Comparison of ENCODE assay signal across 8 cellular contexts in genomic region chr15:67091073-67091965, GRCh38. TPM values are rescaled to one million over a fixed set of nuclear protein-coding genes. Genes with fewer than 3 reads are reported as not detected.
DNase-seq lines count a peak whose midpoint lies in the region; ATAC-seq and TF ChIP-seq lines count a peak whose summit lies in the region.

No MANE protein-coding gene starts in this region.

- H3K9me3 ChIP-seq in tibial nerve, result no peaks in the 10 kb centered on the region

- H3K27ac Mint-ChIP-seq in Calu3 (ENCODE audit: unreplicated experiment) (peak overlapping the region; percentile 82), nephron progenitor cell (peak overlapping the region; percentile 79)

- intact Hi-C loops in Calu3 (cut with micrococcal nuclease; ENCODE audit: unreplicated experiment), result loop anchor here (2.0 kb wide), 2 partner anchors 13 to 23 kb away; no protein-coding TSS in a partner anchor

- DNase-seq in Calu3 (peak; percentile 90), KG1 (lab: John Stamatoyannopoulos, UW) (peak; percentile 90), nephron progenitor cell (no peak), NCI-H2029 (lab: John Stamatoyannopoulos, UW) (no peak), tibial nerve (ENCODE audit: low spot score in 2 of 2) (no peak)
- peak; percentile 24 to 47 (median 38) for DNase-seq in activated CD4-positive, CD25-positive, alpha-beta regulatory T cell (lab: John Stamatoyannopoulos, UW)
- peak; percentile 63 for DNase-seq in effector CD4-positive, alpha-beta T cell

- peak overlapping the region in 2 of 4 donors; percentile 27 to 53 for H3K27ac ChIP-seq in tibial nerve

- ATAC-seq in GM21619 (IDR thresholded peaks at IDR 0.05; ENCODE audit: unreplicated experiment), result peak; percentile 73

- H3K9me3 Mint-ChIP-seq in Calu3 (ENCODE audit: low read depth, unreplicated experiment), result no peaks in the 10 kb centered on the region
- H3K9me3 Mint-ChIP-seq in nephron progenitor cell, result no peaks in the 10 kb centered on the region

- no peak for TF ChIP-seq POLR2A in tibial nerve (IDR thresholded peaks at IDR 0.05)

- TF ChIP-seq CTCF in Calu3 (IDR thresholded peaks at IDR 0.05; ENCODE audit: unreplicated experiment) (no peak), nephron progenitor cell (IDR thresholded peaks at IDR 0.05) (no peak), tibial nerve (IDR thresholded peaks at IDR 0.05) (no peak)

- H3K4me1 ChIP-seq in tibial nerve, result peaks cover 0 to 76% (median 44%) of the 10 kb centered on the region in 4 donors

- no peaks in the 10 kb centered on the region for H3K27me3 ChIP-seq in tibial nerve

- 77% methylated on average over 14 of the region's 14 CpGs for WGBS in tibial nerve, 2 donors

- H3K4me3 Mint-ChIP-seq in Calu3 (ENCODE audit: low read depth, unreplicated experiment) (peak overlapping the region; percentile 41), nephron progenitor cell (peak overlapping the region; percentile 48)

- H3K36me3 Mint-ChIP-seq in Calu3 (ENCODE audit: insufficient read depth, unreplicated experiment) (peaks cover 59% of the 10 kb centered on the region), nephron progenitor cell (ENCODE audit: low read depth) (peaks cover 20% of the 10 kb centered on the region)

- CTCF ChIA-PET in Calu3 (lab: Charles Lee), result interaction anchor here (0.6 to 1.2 kb wide), 4 partner anchors 16 to 727 kb away, joined by 3 to 4 read pairs (median 3); no protein-coding TSS in a partner anchor

- TF ChIP-seq EP300 in tibial nerve (IDR thresholded peaks at IDR 0.05), result peak in 1 of 2 donors; percentile 48

- H3K4me1 Mint-ChIP-seq in Calu3 (ENCODE audit: low read depth, unreplicated experiment), result peaks cover 77% of the 10 kb centered on the region
- peaks cover 75% of the 10 kb centered on the region for H3K4me1 Mint-ChIP-seq in nephron progenitor cell

- H3K27me3 Mint-ChIP-seq in Calu3 (ENCODE audit: unreplicated experiment) (no peaks in the 10 kb centered on the region), nephron progenitor cell (ENCODE audit: low read depth, poor library complexity) (peaks cover 13% of the 10 kb centered on the region)

- H3K4me3 ChIP-seq in tibial nerve, result no peak overlapping the region

- peaks cover 0 to 20% (median 0%) of the 10 kb centered on the region in 3 donors for H3K36me3 ChIP-seq in tibial nerve

- BruUV-seq in Calu3 (replicated peaks; lab: Mats Ljungman, UMichigan), result no TSS peak

RNA-seq across cellular contexts. Expression of gene SMAD3, which starts 25.9 kb away (rescaled TPM):
- total RNA-seq in Calu3 (2022), result 121 and 147 TPM in 2 replicates
- 10 to 100 TPM; 36.3 to 68.6 (median 44.1) TPM for total RNA-seq in tibial nerve

Comparison
In these comparisons a context has a peak if more than half of its experiments do, and no peak if none do; other contexts are left out.
1. DNase-seq: peak in Calu3 (single experiment), KG1 (single experiment), activated CD4-positive, CD25-positive, alpha-beta regulatory T cell (4 of 4) and effector CD4-positive, alpha-beta T cell (single experiment); none in nephron progenitor cell (single experiment), NCI-H2029 (single experiment) and tibial nerve (0 of 2).